ENCODE assay signal across 23 cellular contexts in genomic region chr11:24289301-24289700, GRCh38.
DNase-seq lines count a peak whose midpoint lies in the region; ATAC-seq, FAIRE-seq and TF ChIP-seq lines count a peak whose summit lies in the region.
"Had no signal": no experiment of that assay in that cellular context is flagged by ENCODE, and none has a peak within 500 bp of the region (broad histone marks: within the 10 kb centered on the region; RNA-seq: fewer than 3 reads in every experiment).

No MANE protein-coding gene starts in this region.

- H3K27me3 ChIP-seq in IMR-90 (ENCODE audit: control insufficient read depth, insufficient read depth, low read length) (no peaks in the 10 kb centered on the region), endothelial cell of umbilical vein (ENCODE audit: control insufficient read depth in 2 of 2, insufficient read depth in 2 of 2, low read length in 2 of 2) (no peaks in the 10 kb centered on the region), gastroesophageal sphincter (no peaks in the 10 kb centered on the region)
- H3K27me3 ChIP-seq: BLaER1 had no signal

- TF ChIP-seq POLR2A in IMR-90 (IDR thresholded peaks at IDR 0.05; ENCODE audit: low read depth, low read length) (no peak), endothelial cell of umbilical vein (IDR thresholded peaks at IDR 0.05; ENCODE audit: low read depth, low read length) (no peak), gastroesophageal sphincter (IDR thresholded peaks at IDR 0.05) (no peak)

- no peak overlapping the region for H2BK120ac ChIP-seq in IMR-90 (ENCODE audit: low read depth, low read length)

- H3K79me2 ChIP-seq in endothelial cell of umbilical vein (ENCODE audit: control insufficient read depth, insufficient read depth, low read length): no peaks in the 10 kb centered on the region

- H3K4me2 ChIP-seq in IMR-90 (ENCODE audit: low read depth, low read length) (no peak overlapping the region), endothelial cell of umbilical vein (ENCODE audit: insufficient read depth, low read length) (peak overlapping the region; percentile 60)
- H3K4me2 ChIP-seq: BLaER1 had no signal

- H2AK5ac ChIP-seq in IMR-90 (ENCODE audit: low read depth, low read length): no peak overlapping the region

- H3K36me3 ChIP-seq in IMR-90 (ENCODE audit: control insufficient read depth, insufficient read depth, low read length) (no peaks in the 10 kb centered on the region), endothelial cell of umbilical vein (ENCODE audit: control insufficient read depth in 2 of 2, extremely low read depth in 1 of 2, insufficient read depth in 2 of 2, low read length in 2 of 2) (no peaks in the 10 kb centered on the region), gastroesophageal sphincter (no peaks in the 10 kb centered on the region)
- H3K36me3 ChIP-seq: BLaER1, HAP-1 had no signal

- H3K18ac ChIP-seq in IMR-90 (ENCODE audit: low read depth, low read length): no peak overlapping the region

- H4K8ac ChIP-seq in IMR-90 (ENCODE audit: low read depth in 2 of 2, low read length in 2 of 2): no peak overlapping the region

- peak; percentile 65 for FAIRE-seq in endothelial cell of umbilical vein (lab: Jason Lieb, UNC)
- FAIRE-seq: A204.1, D721Med, GM12878, GM19239, H54 had no signal

- DNase-seq in IMR-90 (peak; percentile 12), amniotic epithelial cell (ENCODE audit: low read depth) (peak; percentile 73), endothelial cell of umbilical vein (ENCODE audit: low read depth, low spot score) (peak; percentile 73), iris pigment epithelial cell (ENCODE audit: low read depth) (peak; percentile 11), HCEC 1CT (no peak)
- DNase-seq: CD4-positive, CD25-positive, alpha-beta regulatory T cell; CD8-positive, alpha-beta T cell; DMS 273 treated with DMSO at 0.1 percent for 48 hours; DMS79; EL; GDM1; GOT3 had no signal

- no peak overlapping the region for H3K56ac ChIP-seq in IMR-90 (ENCODE audit: extremely low read depth, insufficient read depth, low read length)

- no peak for TF ChIP-seq EP300 in gastroesophageal sphincter (IDR thresholded peaks at IDR 0.05)

- H2AFZ ChIP-seq in IMR-90 (replicated peaks; ENCODE audit: low read length, poor library complexity): no peak overlapping the region
- no peak overlapping the region for H2AFZ ChIP-seq in endothelial cell of umbilical vein (ENCODE audit: low read depth, low read length)

- no peak overlapping the region for H3K14ac ChIP-seq in IMR-90 (replicated peaks; ENCODE audit: low read depth, low read length)

- intact Hi-C loops in IMR-90 (cut with micrococcal nuclease): no loop called here
- intact Hi-C loops in endothelial cell of umbilical vein (cut with micrococcal nuclease): no loop called here

- no peaks in the 10 kb centered on the region for H3K4me1 ChIP-seq in IMR-90 (ENCODE audit: control insufficient read depth, insufficient read depth, low read length)
- peaks cover 11% of the 10 kb centered on the region for H3K4me1 ChIP-seq in endothelial cell of umbilical vein (ENCODE audit: control insufficient read depth, extremely low read depth, insufficient read depth, low read length)
- H3K4me1 ChIP-seq in gastroesophageal sphincter: no peaks in the 10 kb centered on the region
- H3K4me1 ChIP-seq: BLaER1, HAP-1 had no signal

- H2BK15ac ChIP-seq in IMR-90 (ENCODE audit: low read depth, low read length): no peak overlapping the region

- no CpG with 5 or more reads among the region's 1 CpG for WGBS in IMR-90 (ENCODE audit: extremely low coverage in 2 of 2, insufficient read length in 1 of 2), 2 experiments
- 37 to 100% methylated on average over 1 of the region's 1 CpG for WGBS in gastroesophageal sphincter (ENCODE audit: low coverage in 1 of 2), 2 donors

- H3K4me3 ChIP-seq in IMR-90 (ENCODE audit: insufficient read depth, low read depth, low read length): no peak overlapping the region
- no peak overlapping the region for H3K4me3 ChIP-seq in endothelial cell of umbilical vein (replicated peaks in 1 of 3; ENCODE audit: insufficient read depth in 1 of 3, low read depth in 1 of 3, low read length in 3 of 3)
- no peak overlapping the region for H3K4me3 ChIP-seq in gastroesophageal sphincter
- H3K4me3 ChIP-seq: BLaER1, GM12878, HAP-1 had no signal

- H3K9me1 ChIP-seq in IMR-90 (ENCODE audit: insufficient read depth, low read length) (no peaks in the 10 kb centered on the region), endothelial cell of umbilical vein (replicated peaks; ENCODE audit: control insufficient read depth, extremely low read depth, insufficient read depth, low read length) (no peaks in the 10 kb centered on the region)

- no peak overlapping the region for H2AK9ac ChIP-seq in IMR-90 (replicated peaks; ENCODE audit: low read depth, low read length, poor library complexity)

- TF ChIP-seq CTCF in IMR-90 (conservative IDR thresholded peaks at IDR 0.05; ENCODE audit: low read depth, low read length) (no peak), endothelial cell of umbilical vein (IDR thresholded peaks at IDR 0.05; ENCODE audit: extremely low read depth in 1 of 2, insufficient read depth in 1 of 2, low read depth in 1 of 2, low read length in 2 of 2) (no peak), gastroesophageal sphincter (IDR thresholded peaks at IDR 0.05) (no peak)

- no peak overlapping the region for H4K91ac ChIP-seq in IMR-90 (ENCODE audit: insufficient read depth, low read depth, low read length)

- POLR2A ChIA-PET in IMR-90 (lab: Charles Lee; ENCODE audit: unreplicated experiment) (no interaction called here), endothelial cell of umbilical vein (lab: Charles Lee) (no interaction called here)

- no peak overlapping the region for H4K5ac ChIP-seq in IMR-90 (ENCODE audit: low read depth, low read length)

- H3K79me1 ChIP-seq in IMR-90 (ENCODE audit: low read depth in 1 of 2, low read length in 2 of 2): no peaks in the 10 kb centered on the region

- dilution Hi-C loops in IMR-90 (cut with HindIII; ENCODE audit: low sequenced_read_pairs, unreplicated experiment): no loop called here
- dilution Hi-C loops in endothelial cell of umbilical vein (cut with MboI; ENCODE audit: extremely low pct_ligation_motif_present, low sequenced_read_pairs): no loop called here

- peaks cover 3% of the 10 kb centered on the region; the same call in 1 of the 2 replicates for H3K9me3 ChIP-seq in IMR-90 (ENCODE audit: control insufficient read depth, insufficient read depth, low read length)
- no peaks in the 10 kb centered on the region for H3K9me3 ChIP-seq in endothelial cell of umbilical vein (replicated peaks; ENCODE audit: control insufficient read depth, insufficient read depth, low read length)
- no peaks in the 10 kb centered on the region for H3K9me3 ChIP-seq in gastroesophageal sphincter
- H3K9me3 ChIP-seq: BLaER1, HAP-1 had no signal

- TF ChIP-seq RAD21 in IMR-90 (IDR thresholded peaks at IDR 0.05; ENCODE audit: low read length): no peak

- in situ Hi-C loops in IMR-90 (cut with MboI; ENCODE audit: low sequenced_read_pairs): no loop called here

- no peak overlapping the region for H2BK5ac ChIP-seq in IMR-90 (ENCODE audit: low read depth, low read length, poor library complexity, severe bottlenecking)

- CTCF ChIA-PET in IMR-90 (lab: Yijun Ruan, JAX): no interaction called here
- CTCF ChIA-PET in endothelial cell of umbilical vein (lab: Charles Lee): no interaction called here

- H4K20me1 ChIP-seq in IMR-90 (ENCODE audit: insufficient read depth, low read length): no peaks in the 10 kb centered on the region
- no peaks in the 10 kb centered on the region for H4K20me1 ChIP-seq in endothelial cell of umbilical vein (replicated peaks; ENCODE audit: control insufficient read depth, extremely low read depth, insufficient read depth, low read length)
- H4K20me1 ChIP-seq: BLaER1 had no signal

- ATAC-seq in IMR-90 (ENCODE audit: low read depth): no peak; the same call in 1 of the 2 replicates
- ATAC-seq in GM19397 (IDR thresholded peaks at IDR 0.05; ENCODE audit: unreplicated experiment): no peak
- no peak for ATAC-seq in gastroesophageal sphincter
- ATAC-seq: CD8-positive, alpha-beta T cell; GM12878 had no signal

- H2BK20ac ChIP-seq in IMR-90 (ENCODE audit: low read depth, low read length): no peak overlapping the region

- H3K27ac ChIP-seq in IMR-90 (ENCODE audit: insufficient read depth, low read length) (no peak overlapping the region), endothelial cell of umbilical vein (ENCODE audit: insufficient read depth, low read depth, low read length) (no peak overlapping the region), gastroesophageal sphincter (no peak overlapping the region)
- H3K27ac ChIP-seq: 22Rv1, BLaER1, C4-2B had no signal

- BruUV-seq in IMR-90 (replicated peaks; lab: Mats Ljungman, UMichigan) (no TSS peak), endothelial cell of umbilical vein (replicated peaks; lab: Mats Ljungman, UMichigan) (no TSS peak)

- H3K23ac ChIP-seq in IMR-90 (ENCODE audit: low read depth, low read length): no peak overlapping the region

- no peak overlapping the region for H3K4ac ChIP-seq in IMR-90 (ENCODE audit: low read depth, low read length)

- no peak overlapping the region for H3K9ac ChIP-seq in IMR-90 (ENCODE audit: low read depth, low read length)
- H3K9ac ChIP-seq in endothelial cell of umbilical vein (replicated peaks; ENCODE audit: extremely low read depth, insufficient read depth, low read length): no peak overlapping the region
- H3K9ac ChIP-seq: BLaER1 had no signal

TF ChIP-seq in IMR-90, 13 proteins besides CTCF, POLR2A, EP300 and RAD21 (continues in another document):
- TF ChIP-seq USF2 (IDR thresholded peaks at IDR 0.05; ENCODE audit: low read depth, low read length) (no peak), MAFK (IDR thresholded peaks at IDR 0.05; ENCODE audit: low read depth, low read length) (no peak), FOS (IDR thresholded peaks at IDR 0.05; ENCODE audit: low read depth, low read length) (no peak)

TF ChIP-seq in endothelial cell of umbilical vein, 7 proteins besides CTCF, POLR2A, EP300 and RAD21:
- TF ChIP-seq EZH2 (IDR thresholded peaks at IDR 0.05; ENCODE audit: borderline replicate concordance, low read depth, low read length, severe bottlenecking) (no peak), MAX (IDR thresholded peaks at IDR 0.05; ENCODE audit: insufficient read depth, insufficient read length) (no peak), GATA2 (IDR thresholded peaks at IDR 0.05; ENCODE audit: insufficient read depth, insufficient read length, low read depth, low read length) (no peak), MYC (IDR thresholded peaks at IDR 0.05; ENCODE audit: low read depth, low read length) (no peak), JUN (IDR thresholded peaks at IDR 0.05; ENCODE audit: borderline replicate concordance, insufficient read depth, insufficient read length, low read depth) (peak; percentile 10), POLR2AphosphoS5 (IDR thresholded peaks at IDR 0.05; ENCODE audit: insufficient read depth, low read depth, low read length) (no peak), FOS (IDR thresholded peaks at IDR 0.05; ENCODE audit: borderline replicate concordance, insufficient read depth, low read length) (peak; percentile 31)
